Comparison of ENCODE assay signal across 10 cellular contexts in the genomic region with DNA sequence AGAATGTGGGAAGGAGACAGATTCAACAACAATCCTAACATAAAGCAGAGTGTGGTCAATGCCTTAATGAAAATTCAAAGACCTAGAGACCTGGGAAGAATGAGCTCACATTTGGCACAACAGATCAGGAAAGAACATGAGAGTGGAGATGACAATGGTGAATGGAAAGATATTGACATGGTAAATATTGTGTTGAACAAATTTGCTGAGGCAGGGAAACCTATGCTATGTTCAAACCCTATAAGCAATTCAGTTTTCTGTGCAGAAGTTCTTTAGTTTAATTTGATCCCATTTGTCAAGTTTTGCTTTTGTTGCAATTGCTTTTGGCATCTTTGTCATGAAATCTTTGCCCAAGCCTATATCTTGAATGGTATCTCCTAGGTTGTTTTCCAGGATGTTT.
"Had no signal": no experiment of that assay in that cellular context is flagged by ENCODE, and none has a peak within 500 bp of the region (broad histone marks: within the 10 kb centered on the region; RNA-seq: fewer than 3 reads in every experiment).

No MANE protein-coding gene starts in this region.

- DNase-seq: GM23248, GOT3, H7, HFFc6, IMR-90, KG1 had no signal

- ATAC-seq: HCT116, K562 had no signal

- H3K27ac ChIP-seq: GM23248, HL-60 had no signal

- H3K9me3 ChIP-seq: HAP-1 had no signal

- FAIRE-seq: K562 had no signal

- H3K4me3 ChIP-seq: GM23248, HAP-1, K562 had no signal

- H3K4me1 ChIP-seq: HAP-1 had no signal

- H3K36me3 ChIP-seq: HAP-1 had no signal
